ENCODE assay signal across 24 cellular contexts in genomic region chr10:114711487-114712250, GRCh38.
"Had no signal": no experiment of that assay in that cellular context is flagged by ENCODE, and none has a peak within 500 bp of the region (broad histone marks: within the 10 kb centered on the region; RNA-seq: fewer than 3 reads in every experiment).

No MANE protein-coding gene starts in this region.

- H3K9me3 ChIP-seq: adrenal gland, breast epithelium, esophagus muscularis mucosa, transverse colon, uterus had no signal

- DNase-seq: activated CD4-positive, alpha-beta memory T cell treated with anti-CD3 and anti-CD28 coated beads for 36 hours; activated CD4-positive, alpha-beta T cell treated with anti-CD3 and anti-CD28 coated beads for 36 hours; activated gamma-delta T cell treated with Interleukin-2 at 50 U/mL for 16 hours; activated T-cell treated with anti-CD3 and anti-CD28 coated beads for 4 hours; adrenal gland; cerebellar nuclear complex; effector CD4-positive, alpha-beta T cell; islet precursor cell; occipital lobe; posterior cingulate gyrus; retina; stimulated activated CD4-positive, alpha-beta T cell treated with anti-CD3 and anti-CD28 coated beads, Interleukin-12 subunit alpha, Interleukin-12 subunit beta, amount 100 ng/mL, for 4 hours; stimulated activated CD4-positive, alpha-beta T cell treated with anti-CD3 and anti-CD28 coated beads, Interleukin-1b, Interleukin-23, amount 100 ng/mL, for 48 hours; stimulated activated naive CD8-positive, alpha-beta T cell treated with anti-CD3 and anti-CD28 coated beads, Interleukin-15, Interleukin-2, amounts not matched to agents 100 U/mL and 50 U/mL, for 24 hours; transverse colon; uterus had no signal

- ATAC-seq: activated CD4-positive, alpha-beta T cell treated with anti-CD3 and anti-CD28 coated beads for 36 hours; activated naive CD4-positive, alpha-beta T cell treated with anti-CD3 and anti-CD28 coated beads, Interleukin-2, amount 50 U/mL, for 72 hours; stimulated activated naive CD8-positive, alpha-beta T cell treated with anti-CD3 and anti-CD28 coated beads, Interleukin-15, Interleukin-2, amounts not matched to agents 100 U/mL and 50 U/mL, for 24 hours had no signal

- H3K27ac Mint-ChIP-seq: activated CD4-positive, alpha-beta memory T cell treated with anti-CD3 and anti-CD28 coated beads for 36 hours; activated CD4-positive, alpha-beta T cell treated with anti-CD3 and anti-CD28 coated beads for 36 hours; activated naive CD4-positive, alpha-beta T cell treated with anti-CD3 and anti-CD28 coated beads, Interleukin-2, amount 50 U/mL, for 72 hours; activated T-helper 1 cell treated with anti-CD3 and anti-CD28 coated beads, Interleukin-12 subunit alpha, Interleukin-12 subunit beta, Interleukin-2, Interleukin-4 antibody, amounts not matched to agents 30 ng/mL and 10 ng/mL and 1 ng/mL, durations not matched to agents 14 hours and 24 hours and 36 hours; mesothelial cell of epicardium; nephron; T-helper 2 cell treated with Interferon-gamma antibody and Interleukin-4, amounts not matched to agents 5 μg/mL and 100 μg/mL, for 36 hours had no signal

- H3K27ac ChIP-seq: adrenal gland, esophagus muscularis mucosa, transverse colon had no signal

- H3K36me3 ChIP-seq: adrenal gland, breast epithelium, esophagus muscularis mucosa, transverse colon, uterus had no signal

- H3K9me3 Mint-ChIP-seq: activated CD4-positive, alpha-beta memory T cell treated with anti-CD3 and anti-CD28 coated beads for 36 hours; activated naive CD4-positive, alpha-beta T cell treated with anti-CD3 and anti-CD28 coated beads, Interleukin-2, amount 50 U/mL, for 72 hours; activated T-helper 1 cell treated with anti-CD3 and anti-CD28 coated beads, Interleukin-12 subunit alpha, Interleukin-12 subunit beta, Interleukin-2, Interleukin-4 antibody, amounts not matched to agents 30 ng/mL and 10 ng/mL and 1 ng/mL, durations not matched to agents 14 hours and 24 hours and 36 hours; mesothelial cell of epicardium; nephron; T-helper 2 cell treated with Interferon-gamma antibody and Interleukin-4, amounts not matched to agents 5 μg/mL and 100 μg/mL, for 36 hours had no signal

- H3K4me3 ChIP-seq: adrenal gland, breast epithelium, esophagus muscularis mucosa, lung, transverse colon, uterus had no signal

- H3K36me3 Mint-ChIP-seq: activated CD4-positive, alpha-beta memory T cell treated with anti-CD3 and anti-CD28 coated beads for 36 hours; activated naive CD4-positive, alpha-beta T cell treated with anti-CD3 and anti-CD28 coated beads, Interleukin-2, amount 50 U/mL, for 72 hours; mesothelial cell of epicardium had no signal

- H3K4me1 Mint-ChIP-seq: activated CD4-positive, alpha-beta T cell treated with anti-CD3 and anti-CD28 coated beads for 36 hours had no signal

- H3K27me3 ChIP-seq: adrenal gland, breast epithelium, transverse colon, uterus had no signal

- H3K4me3 Mint-ChIP-seq: activated CD4-positive, alpha-beta memory T cell treated with anti-CD3 and anti-CD28 coated beads for 36 hours; activated CD4-positive, alpha-beta T cell treated with anti-CD3 and anti-CD28 coated beads for 36 hours; activated T-helper 1 cell treated with anti-CD3 and anti-CD28 coated beads, Interleukin-12 subunit alpha, Interleukin-12 subunit beta, Interleukin-2, Interleukin-4 antibody, amounts not matched to agents 30 ng/mL and 10 ng/mL and 1 ng/mL, durations not matched to agents 14 hours and 24 hours and 36 hours; mesothelial cell of epicardium; nephron; T-helper 2 cell treated with Interferon-gamma antibody and Interleukin-4, amounts not matched to agents 5 μg/mL and 100 μg/mL, for 36 hours had no signal
